Comparison of ENCODE assay signal across 20 cellular contexts in the genomic region with DNA sequence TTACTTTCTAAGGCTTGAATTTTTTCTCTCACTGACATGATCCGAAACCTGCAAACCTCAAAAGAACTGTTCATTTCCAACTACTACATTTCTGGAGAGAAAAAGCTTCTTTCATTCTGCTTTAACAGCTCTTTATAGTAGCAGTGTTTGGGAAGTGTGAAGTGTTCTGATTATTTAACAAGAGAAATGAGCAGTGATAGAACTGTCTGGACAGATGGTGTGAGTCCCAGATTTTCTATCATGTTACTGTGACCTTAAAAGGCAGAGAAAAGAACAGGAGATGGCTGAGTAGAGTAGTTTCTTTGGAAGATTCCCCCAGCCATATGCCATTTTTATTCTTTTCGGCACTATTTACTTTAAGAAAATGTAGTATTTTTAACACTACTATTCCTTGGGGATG.
DNase-seq lines count a peak whose midpoint lies in the region; ATAC-seq, FAIRE-seq and TF ChIP-seq lines count a peak whose summit lies in the region.
"Had no signal": no experiment of that assay in that cellular context is flagged by ENCODE, and none has a peak within 500 bp of the region (broad histone marks: within the 10 kb centered on the region; RNA-seq: fewer than 3 reads in every experiment).

No MANE protein-coding gene starts in this region.

- peak; percentile 43 for FAIRE-seq in H54 (lab: Jason Lieb, UNC)
- FAIRE-seq: G401.6 had no signal

- ATAC-seq in GM21825 (IDR thresholded peaks at IDR 0.05; ENCODE audit: unreplicated experiment): no peak
- ATAC-seq: T-cell had no signal

- TF ChIP-seq POLR2A in H54 (IDR thresholded peaks at IDR 0.05; ENCODE audit: low read depth, low read length): no peak

- no peak overlapping the region for H3K27ac Mint-ChIP-seq in activated T-cell treated with anti-CD3 and anti-CD28 coated beads, Interleukin-2, amount 50 U/mL, for 24 hours
- H3K27ac Mint-ChIP-seq: T-cell had no signal

- H3K36me3 Mint-ChIP-seq in activated T-cell treated with anti-CD3 and anti-CD28 coated beads, Interleukin-2, amount 50 U/mL, for 24 hours (ENCODE audit: low read depth): peaks cover 42% of the 10 kb centered on the region

- no peak overlapping the region for H3K4me3 Mint-ChIP-seq in activated T-cell treated with anti-CD3 and anti-CD28 coated beads, Interleukin-2, amount 50 U/mL, for 24 hours
- H3K4me3 Mint-ChIP-seq: T-cell had no signal

- H3K9me3 Mint-ChIP-seq in activated T-cell treated with anti-CD3 and anti-CD28 coated beads, Interleukin-2, amount 50 U/mL, for 24 hours: no peaks in the 10 kb centered on the region
- H3K9me3 Mint-ChIP-seq: T-cell had no signal

- H3K27me3 Mint-ChIP-seq in activated T-cell treated with anti-CD3 and anti-CD28 coated beads, Interleukin-2, amount 50 U/mL, for 24 hours: no peaks in the 10 kb centered on the region
- H3K27me3 Mint-ChIP-seq: T-cell had no signal

- DNase-seq in Ammon's horn (ENCODE audit: low spot score): peak; percentile 14
- DNase-seq in H54 (ENCODE audit: insufficient read length, low spot score): no peak
- peak; percentile 45 for DNase-seq in NCI-H82 treated with DMSO at 0.1 percent for 48 hours (lab: John Stamatoyannopoulos, UW; ENCODE audit: unreplicated experiment)
- peak; percentile 52 for DNase-seq in middle frontal gyrus (ENCODE audit: extremely low spot score, low spot score)
- no peak for DNase-seq in NCI-H510A (lab: John Stamatoyannopoulos, UW)
- DNase-seq in activated T-cell treated with anti-CD3 and anti-CD28 coated beads, Interleukin-2, amount 50 U/mL, for 24 hours: no peak
- DNase-seq: 8988T, ACHN, DMS53, NCI-H1092, NCI-H1436, NCI-H1930, NCI-H2107, NCI-H2227 treated with DMSO at 0.1 percent for 48 hours, NCI-H748 treated with DMSO at 0.1 percent for 48 hours, PC-9, Right ventricle myocardium superior, T-cell had no signal

- no peaks in the 10 kb centered on the region for H3K4me1 Mint-ChIP-seq in activated T-cell treated with anti-CD3 and anti-CD28 coated beads, Interleukin-2, amount 50 U/mL, for 24 hours (ENCODE audit: low read depth)
- H3K4me1 Mint-ChIP-seq: T-cell had no signal

Comparison
In these comparisons a context has a peak if more than half of its experiments do, and no peak if none do; other contexts are left out.
1. DNase-seq: peak in Ammon's horn (single experiment), NCI-H82 treated with DMSO at 0.1 percent for 48 hours (single experiment) and middle frontal gyrus (single experiment); none in H54 (single experiment), NCI-H510A (single experiment) and activated T-cell treated with anti-CD3 and anti-CD28 coated beads, Interleukin-2, amount 50 U/mL, for 24 hours (single experiment).